ENCODE assay signal across 8 cellular contexts in genomic region chr12:46473634-46474201, GRCh38.
DNase-seq lines count a peak whose midpoint lies in the region; ATAC-seq and TF ChIP-seq lines count a peak whose summit lies in the region.

No MANE protein-coding gene starts in this region.

- peaks cover 20% of the 10 kb centered on the region for H3K4me1 ChIP-seq in fibroblast of lung (ENCODE audit: control insufficient read depth, extremely low read depth, insufficient read depth, low read length)
- no peaks in the 10 kb centered on the region for H3K4me1 ChIP-seq in neural progenitor cell

- H3K9me3 ChIP-seq in fibroblast of lung (ENCODE audit: control insufficient read depth, insufficient read depth, low read depth, low read length), result no peaks in the 10 kb centered on the region
- no peaks in the 10 kb centered on the region for H3K9me3 ChIP-seq in neural progenitor cell (ENCODE audit: low read depth)

- H3K4me3 ChIP-seq in fibroblast of lung (replicated peaks in 1 of 4; ENCODE audit: control extremely low read depth in 1 of 4, insufficient read depth in 1 of 4, low read depth in 3 of 4, low read length in 4 of 4), result peak overlapping the region in 2 of 4 experiments; percentile 2 to 37
- no peak overlapping the region for H3K4me3 ChIP-seq in neural progenitor cell

- no peak for TF ChIP-seq CTCF in fibroblast of lung (conservative IDR thresholded peaks at IDR 0.05 in 1 of 2, IDR thresholded peaks at IDR 0.05 in 1 of 2; ENCODE audit: low read depth in 1 of 2, low read length in 2 of 2)
- TF ChIP-seq CTCF in neural progenitor cell (IDR thresholded peaks at IDR 0.05), result no peak

- no peak overlapping the region for H3K27ac Mint-ChIP-seq in neural progenitor cell

- no peak overlapping the region for H3K9ac ChIP-seq in fibroblast of lung (ENCODE audit: insufficient read depth, low read length)
- H3K9ac ChIP-seq in neural progenitor cell, result no peak overlapping the region

- H3K36me3 Mint-ChIP-seq in neural progenitor cell, result no peaks in the 10 kb centered on the region

- no peaks in the 10 kb centered on the region for H3K27me3 Mint-ChIP-seq in neural progenitor cell (ENCODE audit: insufficient read depth, low read depth)

- H3K36me3 ChIP-seq in fibroblast of lung (ENCODE audit: control insufficient read depth, insufficient read depth, low read length) (no peaks in the 10 kb centered on the region), neural progenitor cell (no peaks in the 10 kb centered on the region)

- H3F3A ChIP-seq in neural progenitor cell (ENCODE audit: low read depth), result no peaks in the 10 kb centered on the region

- ATAC-seq in GM21529 (IDR thresholded peaks at IDR 0.05; ENCODE audit: unreplicated experiment), result peak; percentile 79

- no peaks in the 10 kb centered on the region for H3K79me2 ChIP-seq in fibroblast of lung (ENCODE audit: control insufficient read depth, insufficient read depth, low read length)
- H3K79me2 ChIP-seq in neural progenitor cell (ENCODE audit: low read depth), result no peaks in the 10 kb centered on the region

- H3K4me3 Mint-ChIP-seq in neural progenitor cell, result no peak overlapping the region

- H3K27me3 ChIP-seq in fibroblast of lung (ENCODE audit: control insufficient read depth, insufficient read depth, low read length), result no peaks in the 10 kb centered on the region
- H3K27me3 ChIP-seq in neural progenitor cell, result no peaks in the 10 kb centered on the region

- no peaks in the 10 kb centered on the region for H3K4me1 Mint-ChIP-seq in neural progenitor cell

- H3K4me2 ChIP-seq in fibroblast of lung (ENCODE audit: extremely low read depth, insufficient read depth, low read length) (peak overlapping the region; percentile 74), neural progenitor cell (no peak overlapping the region)

- H3K9me3 Mint-ChIP-seq in neural progenitor cell, result no peaks in the 10 kb centered on the region

- H2AFZ ChIP-seq in fibroblast of lung (ENCODE audit: low read length) (no peak overlapping the region), neural progenitor cell (replicated peaks) (peak overlapping the region; percentile 63)

- H4K20me1 ChIP-seq in fibroblast of lung (ENCODE audit: control insufficient read depth, extremely low read depth, insufficient read depth, low read length) (no peaks in the 10 kb centered on the region), neural progenitor cell (ENCODE audit: low read depth) (no peaks in the 10 kb centered on the region)

- peak overlapping the region; percentile 49 for H3K27ac ChIP-seq in fibroblast of lung (ENCODE audit: insufficient read depth, low read length)
- no peak overlapping the region for H3K27ac ChIP-seq in neural progenitor cell

- DNase-seq in GM04503 (ENCODE audit: low read depth) (peak; percentile 88), HuH-7 (ENCODE audit: low spot score) (peak; percentile 48), T1000 (lab: John Stamatoyannopoulos, UW) (peak; percentile 55), fibroblast of lung (ENCODE audit: low read depth in 2 of 2) (peak; percentile 95 to 96), neural progenitor cell (ENCODE audit: low spot score) (no peak), iPS-NIHi11 (ENCODE audit: low spot score) (no peak), NCI-H187 treated with DMSO at 0.1 percent for 48 hours (lab: John Stamatoyannopoulos, UW) (no peak)

Comparison
In these comparisons a context has a peak if more than half of its experiments do, and no peak if none do; other contexts are left out.
1. DNase-seq: peak in GM04503 (single experiment), HuH-7 (single experiment), T1000 (single experiment) and fibroblast of lung (2 of 2); none in neural progenitor cell (single experiment), iPS-NIHi11 (single experiment) and NCI-H187 treated with DMSO at 0.1 percent for 48 hours (single experiment).